ENCODE assay signal across 18 cellular contexts in the genomic region with DNA sequence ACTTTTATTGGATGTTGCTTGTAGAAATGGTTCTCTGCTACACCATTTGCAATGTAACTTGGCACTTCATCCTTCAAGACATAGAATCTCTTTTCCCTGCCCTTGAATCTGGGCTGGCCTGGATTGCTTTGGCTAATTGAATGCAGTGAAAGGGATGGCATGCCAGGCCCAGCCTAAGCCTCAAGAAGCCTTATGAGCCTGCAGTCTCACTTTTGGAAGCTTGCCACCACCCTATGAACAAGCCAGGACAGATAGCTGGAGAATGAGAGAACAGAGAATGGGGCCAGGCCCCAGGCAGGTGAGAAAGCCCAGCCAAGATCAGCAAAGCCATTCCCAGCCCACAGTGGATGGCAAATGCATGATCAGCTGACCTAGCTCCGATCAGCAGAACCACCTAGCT.
"Had no signal": no experiment of that assay in that cellular context is flagged by ENCODE, and none has a peak within 500 bp of the region (broad histone marks: within the 10 kb centered on the region; RNA-seq: fewer than 3 reads in every experiment).

No MANE protein-coding gene starts in this region.

- H3K36me3 ChIP-seq: ascending aorta, right lobe of liver, spleen, tibial nerve, WERI-Rb-1 had no signal

- H3K4me3 Mint-ChIP-seq: activated CD4-positive, alpha-beta T cell treated with anti-CD3 and anti-CD28 coated beads for 36 hours; activated CD8-positive, alpha-beta T cell treated with anti-CD3 and anti-CD28 coated beads, Interleukin-2, amount 10 ng/mL, durations not matched to agents 7 days and 5 days; activated T-helper 1 cell treated with anti-CD3 and anti-CD28 coated beads, Interleukin-12 subunit alpha, Interleukin-12 subunit beta, Interleukin-2, Interleukin-4 antibody, amounts not matched to agents 30 ng/mL and 10 ng/mL and 1 ng/mL, durations not matched to agents 14 hours and 24 hours and 36 hours; naive thymus-derived CD8-positive, alpha-beta T cell; stimulated activated memory B cell treated with anti-CD40 and anti-IgM and Interleukin-4, amounts not matched to agents 10 μg/mL and 1 μg/mL and 100 μg/mL, for 72 hours; T-cell had no signal

- H3K9me3 ChIP-seq: ascending aorta, right lobe of liver, spleen, tibial nerve had no signal

- H3K27me3 Mint-ChIP-seq: activated CD4-positive, alpha-beta T cell treated with anti-CD3 and anti-CD28 coated beads for 36 hours; stimulated activated memory B cell treated with anti-CD40 and anti-IgM and Interleukin-4, amounts not matched to agents 10 μg/mL and 1 μg/mL and 100 μg/mL, for 72 hours had no signal

- H3K9me3 Mint-ChIP-seq: stimulated activated memory B cell treated with anti-CD40 and anti-IgM and Interleukin-4, amounts not matched to agents 10 μg/mL and 1 μg/mL and 100 μg/mL, for 72 hours had no signal

- H3K27me3 ChIP-seq: ascending aorta, right lobe of liver, spleen, tibial nerve had no signal

- ATAC-seq: activated CD4-positive, alpha-beta T cell treated with anti-CD3 and anti-CD28 coated beads for 36 hours; activated CD8-positive, alpha-beta T cell treated with anti-CD3 and anti-CD28 coated beads, Interleukin-2, amount 10 ng/mL, durations not matched to agents 7 days and 5 days; naive thymus-derived CD8-positive, alpha-beta T cell; right lobe of liver; stimulated activated memory B cell treated with anti-CD40 and anti-IgM and Interleukin-4, amounts not matched to agents 10 μg/mL and 1 μg/mL and 100 μg/mL, for 72 hours; T-cell had no signal

- DNase-seq: activated CD4-positive, alpha-beta T cell treated with anti-CD3 and anti-CD28 coated beads for 36 hours; activated CD8-positive, alpha-beta memory T cell treated with anti-CD3 and anti-CD28 coated beads, Interleukin-2, amount 50 U/mL, for 48 hours; activated CD8-positive, alpha-beta T cell treated with anti-CD3 and anti-CD28 coated beads, Interleukin-2, amount 10 ng/mL, durations not matched to agents 7 days and 5 days; activated naive CD4-positive, alpha-beta T cell; effector CD4-positive, alpha-beta T cell; naive thymus-derived CD8-positive, alpha-beta T cell; occipital lobe; right lobe of liver; spleen; stimulated activated CD4-positive, alpha-beta T cell treated with anti-CD3 and anti-CD28 coated beads, Interleukin-1b, Interleukin-23, amount 100 ng/mL, for 48 hours; T-cell; WERI-Rb-1 had no signal

- H3K27ac Mint-ChIP-seq: activated CD8-positive, alpha-beta T cell treated with anti-CD3 and anti-CD28 coated beads, Interleukin-2, amount 10 ng/mL, durations not matched to agents 7 days and 5 days; activated T-helper 1 cell treated with anti-CD3 and anti-CD28 coated beads, Interleukin-12 subunit alpha, Interleukin-12 subunit beta, Interleukin-2, Interleukin-4 antibody, amounts not matched to agents 30 ng/mL and 10 ng/mL and 1 ng/mL, durations not matched to agents 14 hours and 24 hours and 36 hours; naive thymus-derived CD8-positive, alpha-beta T cell; progenitor cell of endocrine pancreas; stimulated activated memory B cell treated with anti-CD40 and anti-IgM and Interleukin-4, amounts not matched to agents 10 μg/mL and 1 μg/mL and 100 μg/mL, for 72 hours; T-cell had no signal

- H3K36me3 Mint-ChIP-seq: naive thymus-derived CD8-positive, alpha-beta T cell; stimulated activated memory B cell treated with anti-CD40 and anti-IgM and Interleukin-4, amounts not matched to agents 10 μg/mL and 1 μg/mL and 100 μg/mL, for 72 hours; T-cell had no signal

- H3K27ac ChIP-seq: ascending aorta, coronary artery, right lobe of liver, spleen, tibial nerve, WERI-Rb-1 had no signal

- H3K4me1 ChIP-seq: ascending aorta, right lobe of liver, tibial nerve had no signal

- H3K4me3 ChIP-seq: ascending aorta, coronary artery, right lobe of liver, spleen, tibial nerve had no signal
